Comparison of ENCODE assay signal across 8 cellular contexts in the genomic region with DNA sequence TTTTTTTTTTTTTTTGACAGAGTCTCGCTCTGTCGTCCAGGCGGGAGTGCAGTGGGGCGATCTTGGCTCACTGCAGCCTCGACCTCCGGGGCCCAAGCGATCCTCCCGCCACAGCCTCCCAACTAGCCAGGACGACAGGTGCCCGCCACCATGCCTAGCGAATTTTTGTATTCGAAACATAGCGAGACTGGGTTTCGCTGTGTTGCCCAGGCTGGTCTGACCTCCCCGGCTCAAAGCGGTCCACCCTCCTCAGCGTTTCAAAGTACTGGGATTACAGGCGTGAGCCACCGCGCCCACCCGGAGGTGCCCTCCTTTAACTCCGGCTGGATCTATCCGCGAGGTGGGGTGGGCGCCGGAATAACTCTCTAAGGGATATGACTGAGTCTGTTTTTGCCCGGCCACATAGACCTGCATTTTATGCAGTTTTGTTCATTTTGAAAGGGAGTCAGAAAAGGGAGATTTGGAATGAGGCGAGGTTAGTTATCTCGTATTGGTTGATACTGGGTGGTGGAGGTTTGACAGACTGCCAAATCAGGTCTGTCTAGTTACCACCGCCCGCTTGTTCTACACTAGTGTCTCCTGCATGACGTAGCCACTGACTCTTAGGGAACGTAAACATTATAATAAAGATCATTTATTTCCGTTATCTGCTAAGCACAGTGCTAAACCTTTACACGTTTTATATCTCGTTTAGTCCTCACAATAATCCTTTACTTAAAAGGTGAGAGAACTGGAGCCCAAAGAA. TPM values are rescaled to one million over a fixed set of nuclear protein-coding genes. Genes with fewer than 3 reads are reported as not detected.
DNase-seq lines count a peak whose midpoint lies in the region; ATAC-seq and TF ChIP-seq lines count a peak whose summit lies in the region.

No MANE protein-coding gene starts in this region.

- H3K36me3 Mint-ChIP-seq in CD4-positive, CD25-positive, alpha-beta regulatory T cell, result no peaks in the 10 kb centered on the region
- peaks cover 40% of the 10 kb centered on the region for H3K36me3 Mint-ChIP-seq in dendritic cell treated with granulocyte-macrophage colony-stimulating factor and Interleukin-4, amounts not matched to agents 40 ng/mL and 50 ng/mL, for 4 days (ENCODE audit: low read depth)
- H3K36me3 Mint-ChIP-seq in nephron progenitor cell (ENCODE audit: low read depth), result peaks cover 24% of the 10 kb centered on the region

- H3K36me3 ChIP-seq in CD4-positive, CD25-positive, alpha-beta regulatory T cell (ENCODE audit: control insufficient read depth, insufficient read depth, low read length), result peaks cover 11% of the 10 kb centered on the region

- H3K9me3 ChIP-seq in CD4-positive, CD25-positive, alpha-beta regulatory T cell (ENCODE audit: control insufficient read depth in 2 of 2, low read length in 2 of 2), result no peaks in the 10 kb centered on the region

- no peak for TF ChIP-seq POLR2A in NB4 (IDR thresholded peaks at IDR 0.05; ENCODE audit: extremely low read depth, insufficient read length)

- TF ChIP-seq CTCF in NB4 (IDR thresholded peaks at IDR 0.05; ENCODE audit: low read depth, low read length), result no peak
- TF ChIP-seq CTCF in nephron progenitor cell (IDR thresholded peaks at IDR 0.05), result no peak

- intact Hi-C loops in dendritic cell treated with granulocyte-macrophage colony-stimulating factor and Interleukin-4, amounts not matched to agents 40 ng/mL and 50 ng/mL, for 4 days (cut with micrococcal nuclease), result loop anchor here (2.0 to 5.0 kb wide), 3 partner anchors 35 to 352 kb away; partner anchors contain the start of genes FAM161A and XPO1

- H3K4me1 ChIP-seq in CD4-positive, CD25-positive, alpha-beta regulatory T cell (ENCODE audit: control insufficient read depth, insufficient read depth, low read length, poor library complexity, severe bottlenecking), result peaks cover 26% of the 10 kb centered on the region

- H3K27ac ChIP-seq in CD4-positive, CD25-positive, alpha-beta regulatory T cell (ENCODE audit: insufficient read depth, low read length, poor library complexity, severe bottlenecking), result no peak overlapping the region

- DNase-seq in CD4-positive, CD25-positive, alpha-beta regulatory T cell, result peak in 1 of 3 donors; percentile 5
- no peak for DNase-seq in NB4 (ENCODE audit: low read depth)
- DNase-seq in nephron progenitor cell, result peak; percentile 15
- no peak for DNase-seq in dedifferentiated amniotic fluid mesenchymal stem cell (ENCODE audit: extremely low spot score)
- no peak for DNase-seq in NCI-H748 (lab: John Stamatoyannopoulos, UW; ENCODE audit: unreplicated experiment)

- H3K4me1 Mint-ChIP-seq in CD4-positive, CD25-positive, alpha-beta regulatory T cell, result peaks cover 18 to 33% (median 29%) of the 10 kb centered on the region in 4 donors
- H3K4me1 Mint-ChIP-seq in dendritic cell treated with granulocyte-macrophage colony-stimulating factor and Interleukin-4, amounts not matched to agents 40 ng/mL and 50 ng/mL, for 4 days (ENCODE audit: low read depth), result peaks cover 19% of the 10 kb centered on the region
- H3K4me1 Mint-ChIP-seq in nephron progenitor cell, result peaks cover 24% of the 10 kb centered on the region

- peak overlapping the region; percentile 46 to 100 (median 84) for H3K27ac Mint-ChIP-seq in CD4-positive, CD25-positive, alpha-beta regulatory T cell
- peak overlapping the region; percentile 97 for H3K27ac Mint-ChIP-seq in dendritic cell treated with granulocyte-macrophage colony-stimulating factor and Interleukin-4, amounts not matched to agents 40 ng/mL and 50 ng/mL, for 4 days
- peak overlapping the region; percentile 50 for H3K27ac Mint-ChIP-seq in nephron progenitor cell

- peak overlapping the region; percentile 96 to 100 (median 100) for H3K4me3 Mint-ChIP-seq in CD4-positive, CD25-positive, alpha-beta regulatory T cell
- H3K4me3 Mint-ChIP-seq in dendritic cell treated with granulocyte-macrophage colony-stimulating factor and Interleukin-4, amounts not matched to agents 40 ng/mL and 50 ng/mL, for 4 days, result peak overlapping the region; percentile 94
- H3K4me3 Mint-ChIP-seq in nephron progenitor cell, result peak overlapping the region; percentile 100

- peaks cover 7% of the 10 kb centered on the region for H3K27me3 Mint-ChIP-seq in CD4-positive, CD25-positive, alpha-beta regulatory T cell
- H3K27me3 Mint-ChIP-seq in dendritic cell treated with granulocyte-macrophage colony-stimulating factor and Interleukin-4, amounts not matched to agents 40 ng/mL and 50 ng/mL, for 4 days, result no peaks in the 10 kb centered on the region
- no peaks in the 10 kb centered on the region for H3K27me3 Mint-ChIP-seq in nephron progenitor cell (ENCODE audit: low read depth, poor library complexity)

- no peaks in the 10 kb centered on the region for H3K9me3 Mint-ChIP-seq in CD4-positive, CD25-positive, alpha-beta regulatory T cell
- no peaks in the 10 kb centered on the region for H3K9me3 Mint-ChIP-seq in dendritic cell treated with granulocyte-macrophage colony-stimulating factor and Interleukin-4, amounts not matched to agents 40 ng/mL and 50 ng/mL, for 4 days
- no peaks in the 10 kb centered on the region for H3K9me3 Mint-ChIP-seq in nephron progenitor cell

- no peak overlapping the region for H3K4me3 ChIP-seq in CD4-positive, CD25-positive, alpha-beta regulatory T cell (ENCODE audit: low read depth, low read length)
- peak overlapping the region; percentile 93 for H3K4me3 ChIP-seq in NB4 (ENCODE audit: low read depth, low read length)

- no peak for ATAC-seq in CD4-positive, CD25-positive, alpha-beta regulatory T cell (ENCODE audit: low read depth in 2 of 2)
- ATAC-seq in GM21367 (IDR thresholded peaks at IDR 0.05; ENCODE audit: unreplicated experiment) (no peak), HG02840 (IDR thresholded peaks at IDR 0.05; ENCODE audit: low FRiP score, unreplicated experiment) (no peak)

- H3K27me3 ChIP-seq in CD4-positive, CD25-positive, alpha-beta regulatory T cell (ENCODE audit: control insufficient read depth, insufficient read depth, low read length), result no peaks in the 10 kb centered on the region

RNA-seq across cellular contexts. Expression of gene CCT4, which starts 0.9 kb away (rescaled TPM):
- 104 TPM for total RNA-seq in CD4-positive, CD25-positive, alpha-beta regulatory T cell
- 100 to 1,000 TPM; 127 to 151 (median 132) TPM for polyA plus RNA-seq in CD4-positive, CD25-positive, alpha-beta regulatory T cell

RNA-seq across cellular contexts. Expression of gene COMMD1, which starts 16.1 kb away (rescaled TPM):
- total RNA-seq in CD4-positive, CD25-positive, alpha-beta regulatory T cell, result 21.4 TPM
- 10 to 100 TPM; 44.0 to 79.2 (median 62.4) TPM for polyA plus RNA-seq in CD4-positive, CD25-positive, alpha-beta regulatory T cell

RNA-seq across cellular contexts. Expression of gene FAM161A, which starts 35.5 kb away (rescaled TPM):
- total RNA-seq in CD4-positive, CD25-positive, alpha-beta regulatory T cell, result 2.2 TPM
- 1 to 10 TPM in 3 of 4 donors, under 1 TPM in 1; 0.74 to 2.2 (median 1.8) TPM for polyA plus RNA-seq in CD4-positive, CD25-positive, alpha-beta regulatory T cell
